8 cellular contexts compared by ENCODE assay signal in genomic region chr7:106864298-106865081, GRCh38. TPM values are rescaled to one million over a fixed set of nuclear protein-coding genes. Genes with fewer than 3 reads are reported as not detected.
DNase-seq lines count a peak whose midpoint lies in the region; ATAC-seq and TF ChIP-seq lines count a peak whose summit lies in the region.

No MANE protein-coding gene starts in this region.

- H3K27ac ChIP-seq in CD4-positive, alpha-beta T cell (ENCODE audit: low read depth, low read length): peak overlapping the region; percentile 77
- H3K27ac ChIP-seq in colonic mucosa (peak overlapping the region; percentile 57), GM23338 (ENCODE audit: low read depth) (no peak overlapping the region)

- POLR2A ChIA-PET in CD4-positive, alpha-beta T cell (lab: Charles Lee): interaction anchor here (0.8 to 3.6 kb wide), 10 partner anchors 18 to 879 kb away, joined by 3 to 51 read pairs (median 3); partner anchors contain the start of genes CBLL1, CCDC71L, COG5 and DUS4L

- H3K9me3 ChIP-seq in CD4-positive, alpha-beta T cell (ENCODE audit: control insufficient read depth, low read length): no peaks in the 10 kb centered on the region
- no peaks in the 10 kb centered on the region for H3K9me3 ChIP-seq in colonic mucosa

- no peaks in the 10 kb centered on the region for H3K9me3 Mint-ChIP-seq in CD4-positive, alpha-beta T cell
- no peaks in the 10 kb centered on the region; the same call in 2 of the 3 replicates for H3K9me3 Mint-ChIP-seq in GM23338

- no peak overlapping the region for H3K9ac ChIP-seq in colonic mucosa (ENCODE audit: low read depth in 2 of 2, low read length in 2 of 2)

- H3K79me2 ChIP-seq in GM23338 (replicated peaks; ENCODE audit: insufficient read depth): no peaks in the 10 kb centered on the region

- H3K4me1 ChIP-seq in colonic mucosa: no peaks in the 10 kb centered on the region
- no peaks in the 10 kb centered on the region for H3K4me1 ChIP-seq in GM23338 (ENCODE audit: insufficient read depth)

- H3K4me3 ChIP-seq in colonic mucosa: no peak overlapping the region
- no peak overlapping the region for H3K4me3 ChIP-seq in GM23338

- no peaks in the 10 kb centered on the region for H3K9me2 ChIP-seq in GM23338 (ENCODE audit: insufficient read depth)

- intact Hi-C loops in CD4-positive, alpha-beta T cell (cut with DNase I, micrococcal nuclease): loop anchor here (1.0 to 10.0 kb wide), 8 partner anchors 68 to 1010 kb away; partner anchors contain the start of genes COG5 (in 1 of the 2), DUS4L (in 1 of the 2), HBP1 (in 1 of the 2) and PRKAR2B (in 1 of the 2)
- intact Hi-C loops in colonic mucosa (cut with DNase I): no loop called here

- peak overlapping the region; percentile 93 for H3K27ac Mint-ChIP-seq in CD4-positive, alpha-beta T cell
- no peak overlapping the region for H3K27ac Mint-ChIP-seq in GM23338

- H3K36me3 Mint-ChIP-seq in CD4-positive, alpha-beta T cell (ENCODE audit: low read depth): peaks cover 45% of the 10 kb centered on the region
- no peaks in the 10 kb centered on the region for H3K36me3 Mint-ChIP-seq in GM23338 (ENCODE audit: low read depth)

- H3K27me3 ChIP-seq in CD4-positive, alpha-beta T cell (ENCODE audit: control insufficient read depth, insufficient read depth, low read length): no peaks in the 10 kb centered on the region
- no peaks in the 10 kb centered on the region for H3K27me3 ChIP-seq in colonic mucosa
- no peaks in the 10 kb centered on the region for H3K27me3 ChIP-seq in GM23338 (ENCODE audit: insufficient read depth)

- H3K4me2 ChIP-seq in GM23338: no peak overlapping the region

- no peaks in the 10 kb centered on the region for H3K27me3 Mint-ChIP-seq in CD4-positive, alpha-beta T cell
- peaks cover 3% of the 10 kb centered on the region for H3K27me3 Mint-ChIP-seq in GM23338 (ENCODE audit: insufficient read depth, low read depth, poor library complexity)

- peak; percentile 41 for ATAC-seq in CD4-positive, alpha-beta T cell (ENCODE audit: poor library complexity)
- ATAC-seq in GM19351 (IDR thresholded peaks at IDR 0.05; ENCODE audit: unreplicated experiment): peak; percentile 43
- ATAC-seq in HG03439 (IDR thresholded peaks at IDR 0.05; ENCODE audit: unreplicated experiment): peak; percentile 39
- ATAC-seq in GM23338: no peak

- H3K36me3 ChIP-seq in colonic mucosa (no peaks in the 10 kb centered on the region), GM23338 (ENCODE audit: insufficient read depth) (no peaks in the 10 kb centered on the region)

- CTCF ChIA-PET in CD4-positive, alpha-beta T cell (lab: Charles Lee): no interaction called here

- H3F3A ChIP-seq in GM23338 (replicated peaks; ENCODE audit: low read depth): no peaks in the 10 kb centered on the region

- no peaks in the 10 kb centered on the region for H4K20me1 ChIP-seq in GM23338 (replicated peaks; ENCODE audit: insufficient read depth)

- DNase-seq in CD4-positive, alpha-beta T cell: no peak
- DNase-seq in colonic mucosa (no peak), HT-29 (ENCODE audit: low spot score) (no peak), GM23338 (ENCODE audit: low spot score) (no peak), anterior cingulate cortex (lab: John Stamatoyannopoulos, UW) (no peak), NCI-H1436 treated with DMSO at 0.1 percent for 48 hours (lab: John Stamatoyannopoulos, UW) (no peak)

- H3K4me3 Mint-ChIP-seq in CD4-positive, alpha-beta T cell: peak overlapping the region; percentile 92
- no peak overlapping the region for H3K4me3 Mint-ChIP-seq in GM23338

- no peak for TF ChIP-seq CTCF in CD4-positive, alpha-beta T cell (IDR thresholded peaks at IDR 0.05)
- TF ChIP-seq CTCF in colonic mucosa (IDR thresholded peaks at IDR 0.05) (no peak), GM23338 (conservative IDR thresholded peaks at IDR 0.05; ENCODE audit: low read depth in 2 of 2) (no peak)

- H2AFZ ChIP-seq in GM23338: no peak overlapping the region

- peaks cover 73% of the 10 kb centered on the region for H3K4me1 Mint-ChIP-seq in CD4-positive, alpha-beta T cell (ENCODE audit: low read depth)
- H3K4me1 Mint-ChIP-seq in GM23338: peaks cover 5% of the 10 kb centered on the region

TF ChIP-seq in GM23338, 12 proteins besides CTCF, POLR2A, EP300 and RAD21 (continues in another document):
- TF ChIP-seq ZNF462 (CRISPR knock-in tag; IDR thresholded peaks at IDR 0.05) (no peak), ZNF331 (CRISPR knock-in tag; IDR thresholded peaks at IDR 0.05; ENCODE audit: low read depth) (no peak), POLR2AphosphoS5 (IDR thresholded peaks at IDR 0.05; ENCODE audit: low read depth) (no peak), NANOG (IDR thresholded peaks at IDR 0.05; ENCODE audit: borderline replicate concordance) (no peak), EZH2 (IDR thresholded peaks at IDR 0.05; ENCODE audit: low read depth, unreplicated experiment) (no peak)

RNA-seq across cellular contexts. Expression of gene PIK3CG, which starts 0.6 kb away (rescaled TPM):
- total RNA-seq in CD4-positive, alpha-beta T cell: 10 to 100 TPM; 20.8 to 21.2 TPM
- 1 to 10 TPM; 2.3 TPM for total RNA-seq in colonic mucosa
- 2.9 and 3.1 TPM in 2 replicates for total RNA-seq in HT-29 (2014; rRNA removed; shearing (Covaris generic))
- total RNA-seq in GM23338 (2014; rRNA removed; shearing (Covaris generic)): not detected in 2 replicates
- not detected in 2 replicates for polyA plus RNA-seq in GM23338 (2016; fragmentation: Nextera tagmentation; extraction: Ambion mirVana)
